Comparison of ENCODE assay signal across 24 cellular contexts in the genomic region with DNA sequence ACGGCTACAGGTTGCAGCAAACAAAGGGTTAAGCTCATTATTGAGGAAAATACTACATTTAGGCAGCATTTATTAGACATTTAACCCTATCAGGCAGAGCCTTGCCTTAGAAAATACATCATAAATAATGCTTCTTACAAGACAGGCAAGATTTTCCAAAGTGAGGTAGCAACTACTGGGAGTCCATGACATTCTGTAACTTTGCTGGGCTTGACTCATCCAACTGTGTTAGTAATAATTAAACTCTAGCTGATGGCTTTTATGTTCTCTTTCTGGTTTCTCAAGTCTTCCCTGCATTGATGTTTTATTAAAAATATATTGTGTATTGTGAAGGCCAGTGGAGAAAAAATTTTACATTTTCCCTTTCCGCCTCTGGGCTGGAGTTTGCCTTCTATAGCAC.
"Had no signal": no experiment of that assay in that cellular context is flagged by ENCODE, and none has a peak within 500 bp of the region (broad histone marks: within the 10 kb centered on the region; RNA-seq: fewer than 3 reads in every experiment).

No MANE protein-coding gene starts in this region.

- H3K4me3 ChIP-seq: breast epithelium, esophagus muscularis mucosa, gastrocnemius medialis, lung, prostate gland, right atrium auricular region, suprapubic skin, tibial nerve had no signal

- H3K27ac ChIP-seq: breast epithelium, esophagus muscularis mucosa, gastrocnemius medialis, prostate gland, right atrium auricular region, suprapubic skin, tibial nerve had no signal

- H3K27me3 ChIP-seq: breast epithelium, esophagus muscularis mucosa, gastrocnemius medialis, right atrium auricular region, suprapubic skin, tibial nerve had no signal

- DNase-seq: activated CD4-positive, alpha-beta T cell treated with anti-CD3 and anti-CD28 coated beads for 1 hour; activated CD4-positive, alpha-beta T cell treated with anti-CD3 and anti-CD28 coated beads, Interleukin-2, amount 50 U/mL, for 1 hour; activated CD8-positive, alpha-beta T cell treated with anti-CD3 and anti-CD28 coated beads, Interleukin-2, amount 10 ng/mL, durations not matched to agents 7 days and 5 days; activated gamma-delta T cell treated with Interleukin-2 at 50 U/mL for 16 hours; activated T-cell treated with anti-CD3 and anti-CD28 coated beads, Interleukin-2, amount 50 U/mL, for 1 hour; aorta; effector memory CD4-positive, alpha-beta T cell; gastrocnemius medialis; head of caudate nucleus; islet precursor cell; naive thymus-derived CD4-positive, alpha-beta T cell; stimulated activated CD4-positive, alpha-beta T cell treated with anti-CD3 and anti-CD28 coated beads, Interleukin-2, amount 100 ng/mL, for 24 hours; stimulated activated naive CD8-positive, alpha-beta T cell treated with anti-CD3 and anti-CD28 coated beads, Interleukin-15, amount 100 ng/mL, for 72 hours; T-helper 1 cell had no signal

- ATAC-seq: activated CD8-positive, alpha-beta T cell treated with anti-CD3 and anti-CD28 coated beads, Interleukin-2, amount 10 ng/mL, durations not matched to agents 7 days and 5 days; gastrocnemius medialis; naive thymus-derived CD4-positive, alpha-beta T cell; stimulated activated effector memory CD8-positive, alpha-beta T cell treated with anti-CD3 and anti-CD28 coated beads, Interleukin-12 subunit alpha, Interleukin-12 subunit beta, amount 100 ng/mL, for 72 hours; stimulated activated naive CD8-positive, alpha-beta T cell treated with anti-CD3 and anti-CD28 coated beads, Interleukin-15, amount 100 ng/mL, for 72 hours had no signal

- H3K36me3 ChIP-seq: breast epithelium, esophagus muscularis mucosa, gastrocnemius medialis, prostate gland, right atrium auricular region, suprapubic skin, tibial nerve had no signal

- H3K4me3 Mint-ChIP-seq: activated CD8-positive, alpha-beta T cell treated with anti-CD3 and anti-CD28 coated beads, Interleukin-2, amount 10 ng/mL, durations not matched to agents 7 days and 5 days; activated naive CD4-positive, alpha-beta T cell treated with anti-CD3 and anti-CD28 coated beads, Interleukin-2, amount 50 U/mL, for 24 hours; central memory CD8-positive, alpha-beta T cell; naive thymus-derived CD4-positive, alpha-beta T cell; stimulated activated effector memory CD8-positive, alpha-beta T cell treated with anti-CD3 and anti-CD28 coated beads, Interleukin-12 subunit alpha, Interleukin-12 subunit beta, amount 100 ng/mL, for 72 hours; stimulated activated naive CD8-positive, alpha-beta T cell treated with anti-CD3 and anti-CD28 coated beads, Interleukin-15, amount 100 ng/mL, for 72 hours had no signal

- H3K9me3 Mint-ChIP-seq: activated naive CD4-positive, alpha-beta T cell treated with anti-CD3 and anti-CD28 coated beads, Interleukin-2, amount 50 U/mL, for 24 hours; central memory CD8-positive, alpha-beta T cell; stimulated activated effector memory CD8-positive, alpha-beta T cell treated with anti-CD3 and anti-CD28 coated beads, Interleukin-12 subunit alpha, Interleukin-12 subunit beta, amount 100 ng/mL, for 72 hours; stimulated activated naive CD8-positive, alpha-beta T cell treated with anti-CD3 and anti-CD28 coated beads, Interleukin-15, amount 100 ng/mL, for 72 hours had no signal

- H3K9me3 ChIP-seq: breast epithelium, esophagus muscularis mucosa, gastrocnemius medialis, prostate gland, right atrium auricular region, suprapubic skin had no signal

- H3K27ac Mint-ChIP-seq: activated CD8-positive, alpha-beta T cell treated with anti-CD3 and anti-CD28 coated beads, Interleukin-2, amount 10 ng/mL, durations not matched to agents 7 days and 5 days; activated naive CD4-positive, alpha-beta T cell treated with anti-CD3 and anti-CD28 coated beads, Interleukin-2, amount 50 U/mL, for 24 hours; naive thymus-derived CD4-positive, alpha-beta T cell; stimulated activated effector memory CD8-positive, alpha-beta T cell treated with anti-CD3 and anti-CD28 coated beads, Interleukin-12 subunit alpha, Interleukin-12 subunit beta, amount 100 ng/mL, for 72 hours; stimulated activated naive CD8-positive, alpha-beta T cell treated with anti-CD3 and anti-CD28 coated beads, Interleukin-15, amount 100 ng/mL, for 72 hours had no signal

- H3K4me1 Mint-ChIP-seq: activated naive CD4-positive, alpha-beta T cell treated with anti-CD3 and anti-CD28 coated beads, Interleukin-2, amount 50 U/mL, for 24 hours; central memory CD8-positive, alpha-beta T cell; naive thymus-derived CD4-positive, alpha-beta T cell; stimulated activated effector memory CD8-positive, alpha-beta T cell treated with anti-CD3 and anti-CD28 coated beads, Interleukin-12 subunit alpha, Interleukin-12 subunit beta, amount 100 ng/mL, for 72 hours; stimulated activated naive CD8-positive, alpha-beta T cell treated with anti-CD3 and anti-CD28 coated beads, Interleukin-15, amount 100 ng/mL, for 72 hours had no signal

- H3K27me3 Mint-ChIP-seq: activated naive CD4-positive, alpha-beta T cell treated with anti-CD3 and anti-CD28 coated beads, Interleukin-2, amount 50 U/mL, for 24 hours; central memory CD8-positive, alpha-beta T cell; stimulated activated naive CD8-positive, alpha-beta T cell treated with anti-CD3 and anti-CD28 coated beads, Interleukin-15, amount 100 ng/mL, for 72 hours had no signal

- H3K36me3 Mint-ChIP-seq: stimulated activated effector memory CD8-positive, alpha-beta T cell treated with anti-CD3 and anti-CD28 coated beads, Interleukin-12 subunit alpha, Interleukin-12 subunit beta, amount 100 ng/mL, for 72 hours had no signal

- H3K4me1 ChIP-seq: breast epithelium, esophagus muscularis mucosa, gastrocnemius medialis, prostate gland, right atrium auricular region, suprapubic skin, tibial nerve had no signal
